ENCODE assay signal across 20 cellular contexts in the genomic region with DNA sequence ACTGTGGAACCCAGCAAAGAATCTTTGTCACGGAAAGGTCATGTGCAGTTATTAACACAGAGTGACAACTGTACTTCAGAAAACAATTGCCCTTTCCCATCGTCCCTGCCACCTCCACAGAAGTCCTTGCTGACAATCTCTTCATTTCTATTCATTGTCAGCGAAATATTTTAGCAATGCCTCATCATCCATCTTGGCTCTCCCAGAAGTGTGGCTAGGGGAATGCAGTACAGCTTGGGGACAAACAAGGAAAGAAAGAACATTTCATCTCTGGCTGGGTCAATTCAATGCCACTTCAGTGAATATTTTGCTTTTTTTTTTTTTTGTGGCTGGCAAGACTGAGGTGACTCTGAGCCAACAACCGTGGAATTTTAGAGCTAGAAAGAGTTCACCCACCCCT.
"Had no signal": no experiment of that assay in that cellular context is flagged by ENCODE, and none has a peak within 500 bp of the region (broad histone marks: within the 10 kb centered on the region; RNA-seq: fewer than 3 reads in every experiment).

No MANE protein-coding gene starts in this region.

- H3K4me1 ChIP-seq: body of pancreas, colonic mucosa, transverse colon had no signal

- H3K4me3 ChIP-seq: body of pancreas, colonic mucosa, transverse colon had no signal

- H3K27me3 ChIP-seq: body of pancreas, colonic mucosa, transverse colon had no signal

- H3K9me3 ChIP-seq: body of pancreas, colonic mucosa had no signal

- H3K27ac ChIP-seq: body of pancreas, colonic mucosa, epithelial cell of prostate, transverse colon had no signal

- ATAC-seq: activated CD8-positive, alpha-beta memory T cell treated with anti-CD3 and anti-CD28 coated beads, Interleukin-2, amount 10 ng/mL, durations not matched to agents 7 days and 5 days; activated T-helper 17 cell treated with anti-CD3 and anti-CD28 coated beads, Interleukin-2, amount 50 U/mL, for 72 hours; body of pancreas had no signal

- H3K36me3 ChIP-seq: colonic mucosa, transverse colon had no signal

- DNase-seq: activated B cell treated with CpG ODN at 0.5 μM for 24 hours; activated CD4-positive, alpha-beta memory T cell treated with anti-CD3 and anti-CD28 coated beads, Interleukin-2, amount 10 ng/mL, durations not matched to agents 7 days and 5 days; activated CD4-positive, alpha-beta T cell treated with anti-CD3 and anti-CD28 coated beads for 4 hours; activated CD8-positive, alpha-beta memory T cell treated with anti-CD3 and anti-CD28 coated beads, Interleukin-2, amount 10 ng/mL, durations not matched to agents 7 days and 5 days; activated naive CD4-positive, alpha-beta T cell; activated naive CD8-positive, alpha-beta T cell treated with anti-CD3 and anti-CD28 coated beads, Interleukin-2, amount 10 ng/mL, durations not matched to agents 7 days and 5 days; amygdala; body of pancreas; colonic mucosa; endodermal cell; mesenchymal stem cell; nucleus accumbens; small intestine; stimulated activated CD4-positive, alpha-beta T cell treated with anti-CD3 and anti-CD28 coated beads, Interleukin-15, amount 100 ng/mL, for 24 hours; stimulated activated CD4-positive, alpha-beta T cell treated with anti-CD3 and anti-CD28 coated beads, Interleukin-2, amount 100 ng/mL, for 48 hours; T-helper 1 cell; T-helper 9 cell; transverse colon had no signal
